ENCODE assay signal across 14 cellular contexts in the genomic region with DNA sequence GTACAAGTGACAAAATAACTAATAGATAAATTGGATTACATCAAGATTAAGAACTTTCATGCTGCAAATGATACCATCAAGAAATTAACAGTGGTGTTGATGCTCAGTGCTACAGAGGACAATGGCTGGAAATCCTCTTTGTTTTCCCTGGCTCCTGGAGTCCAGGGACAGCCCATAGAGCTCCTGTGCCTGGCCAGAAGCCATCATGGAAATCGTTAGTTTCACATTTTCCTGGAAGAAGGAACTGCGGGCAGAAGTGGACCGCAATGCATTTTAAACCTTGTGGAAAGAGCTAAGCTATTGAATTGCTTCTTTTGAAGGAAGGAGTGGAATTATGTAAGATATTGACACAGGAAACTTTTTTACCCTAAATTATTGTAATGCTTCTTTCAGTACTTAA.
DNase-seq lines count a peak whose midpoint lies in the region; ATAC-seq, FAIRE-seq and TF ChIP-seq lines count a peak whose summit lies in the region.
"Had no signal": no experiment of that assay in that cellular context is flagged by ENCODE, and none has a peak within 500 bp of the region (broad histone marks: within the 10 kb centered on the region; RNA-seq: fewer than 3 reads in every experiment).

No MANE protein-coding gene starts in this region.

- H3K9ac ChIP-seq in endothelial cell of umbilical vein (replicated peaks; ENCODE audit: extremely low read depth, insufficient read depth, low read length): no peak overlapping the region
- H3K9ac ChIP-seq in neural progenitor cell: no peak overlapping the region

- no peaks in the 10 kb centered on the region for H3K4me1 ChIP-seq in GM23338 (ENCODE audit: insufficient read depth)
- H3K4me1 ChIP-seq in endothelial cell of umbilical vein (ENCODE audit: control insufficient read depth, extremely low read depth, insufficient read depth, low read length): peaks cover 8% of the 10 kb centered on the region
- no peaks in the 10 kb centered on the region for H3K4me1 ChIP-seq in neural progenitor cell

- no peaks in the 10 kb centered on the region for H3K27me3 Mint-ChIP-seq in GM23338 (ENCODE audit: insufficient read depth, low read depth, poor library complexity)
- H3K27me3 Mint-ChIP-seq in neural progenitor cell (ENCODE audit: insufficient read depth, low read depth): no peaks in the 10 kb centered on the region

- FAIRE-seq in endothelial cell of umbilical vein (lab: Jason Lieb, UNC): peak; percentile 21

- ATAC-seq in GM23338 (no peak; the same call in 2 of the 3 replicates), esophagus mucosa (no peak)

- H3K4me2 ChIP-seq in GM23338 (no peak overlapping the region), endothelial cell of umbilical vein (ENCODE audit: insufficient read depth, low read length) (peak overlapping the region; percentile 56), neural progenitor cell (no peak overlapping the region)

- TF ChIP-seq CTCF in GM23338 (conservative IDR thresholded peaks at IDR 0.05; ENCODE audit: low read depth in 2 of 2) (no peak), endothelial cell of umbilical vein (IDR thresholded peaks at IDR 0.05; ENCODE audit: extremely low read depth in 1 of 2, insufficient read depth in 1 of 2, low read depth in 1 of 2, low read length in 2 of 2) (no peak), neural progenitor cell (IDR thresholded peaks at IDR 0.05) (no peak)

- H3K27ac Mint-ChIP-seq in GM23338 (0 out of 2 replicates have a peak overlapping the region, but pooled peaks have one; percentile 18), neural progenitor cell (peak overlapping the region; percentile 42)

- H3K36me3 Mint-ChIP-seq in GM23338 (ENCODE audit: low read depth): no peaks in the 10 kb centered on the region
- H3K36me3 Mint-ChIP-seq in neural progenitor cell: peaks cover 3% of the 10 kb centered on the region

- H3K79me2 ChIP-seq in GM23338 (replicated peaks; ENCODE audit: insufficient read depth) (no peaks in the 10 kb centered on the region), endothelial cell of umbilical vein (ENCODE audit: control insufficient read depth, insufficient read depth, low read length) (no peaks in the 10 kb centered on the region), neural progenitor cell (ENCODE audit: low read depth) (no peaks in the 10 kb centered on the region)

- H3K4me3 Mint-ChIP-seq in GM23338 (no peak overlapping the region), neural progenitor cell (no peak overlapping the region)

- H3F3A ChIP-seq in GM23338 (replicated peaks; ENCODE audit: low read depth): no peaks in the 10 kb centered on the region
- no peaks in the 10 kb centered on the region for H3F3A ChIP-seq in neural progenitor cell (ENCODE audit: low read depth)

- 0 out of 3 replicates have a peak, but pooled peaks cover 3% of the 10 kb centered on the region for H3K9me3 Mint-ChIP-seq in GM23338
- H3K9me3 Mint-ChIP-seq in neural progenitor cell: peaks cover 9% of the 10 kb centered on the region

- DNase-seq in GM23338 (ENCODE audit: low spot score) (no peak), M059J (ENCODE audit: low read depth) (peak; percentile 30), endothelial cell of umbilical vein (ENCODE audit: low read depth, low spot score) (peak; percentile 90), neural progenitor cell (ENCODE audit: low spot score) (peak; percentile 29), foreskin melanocyte (no peak)
- no peak for DNase-seq in activated CD8-positive, alpha-beta memory T cell treated with anti-CD3 and anti-CD28 coated beads, Interleukin-2, amount 50 U/mL, for 48 hours
- DNase-seq: COR-L47, DMS153, EL, MG63, NCI-H1092 treated with DMSO at 0.1 percent for 48 hours, NCI-H226, NCI-H524 treated with DMSO at 0.1 percent for 48 hours had no signal

- H3K27me3 ChIP-seq in GM23338 (ENCODE audit: insufficient read depth) (no peaks in the 10 kb centered on the region), endothelial cell of umbilical vein (ENCODE audit: control insufficient read depth in 2 of 2, insufficient read depth in 2 of 2, low read length in 2 of 2) (no peaks in the 10 kb centered on the region), neural progenitor cell (no peaks in the 10 kb centered on the region)
- H3K27me3 ChIP-seq: MG63 had no signal

- H3K4me1 Mint-ChIP-seq in GM23338 (no peaks in the 10 kb centered on the region), neural progenitor cell (no peaks in the 10 kb centered on the region)

- POLR2A ChIA-PET in endothelial cell of umbilical vein (lab: Charles Lee): interaction anchor here (0.6 kb wide), 1 partner anchor 38 kb away, joined by 3 read pairs; no protein-coding TSS in a partner anchor

- CTCF ChIA-PET in endothelial cell of umbilical vein (lab: Charles Lee): interaction anchor here (0.9 to 1.1 kb wide), 3 partner anchors 12 to 138 kb away, joined by 3 to 4 read pairs (median 4); no protein-coding TSS in a partner anchor

- H3K4me3 ChIP-seq in GM23338 (no peak overlapping the region), endothelial cell of umbilical vein (replicated peaks in 1 of 3; ENCODE audit: insufficient read depth in 1 of 3, low read depth in 1 of 3, low read length in 3 of 3) (no peak overlapping the region), neural progenitor cell (no peak overlapping the region)
- H3K4me3 ChIP-seq: MG63 had no signal

- H3K9me3 ChIP-seq in endothelial cell of umbilical vein (replicated peaks; ENCODE audit: control insufficient read depth, insufficient read depth, low read length): no peaks in the 10 kb centered on the region
- no peaks in the 10 kb centered on the region for H3K9me3 ChIP-seq in neural progenitor cell (ENCODE audit: low read depth)
- H3K9me3 ChIP-seq: MG63 had no signal

- dilution Hi-C loops in endothelial cell of umbilical vein (cut with MboI; ENCODE audit: extremely low pct_ligation_motif_present, low sequenced_read_pairs): no loop called here

- H3K27ac ChIP-seq in GM23338 (ENCODE audit: low read depth) (no peak overlapping the region), endothelial cell of umbilical vein (ENCODE audit: insufficient read depth, low read depth, low read length) (no peak overlapping the region), neural progenitor cell (no peak overlapping the region)

- 0 out of 2 replicates have a peak, but pooled peaks cover 2% of the 10 kb centered on the region for H3K9me2 ChIP-seq in GM23338 (ENCODE audit: insufficient read depth)

- H3K9me1 ChIP-seq in endothelial cell of umbilical vein (replicated peaks; ENCODE audit: control insufficient read depth, extremely low read depth, insufficient read depth, low read length): no peaks in the 10 kb centered on the region

- H3K36me3 ChIP-seq in GM23338 (ENCODE audit: insufficient read depth) (no peaks in the 10 kb centered on the region), endothelial cell of umbilical vein (ENCODE audit: control insufficient read depth in 2 of 2, extremely low read depth in 1 of 2, insufficient read depth in 2 of 2, low read length in 2 of 2) (no peaks in the 10 kb centered on the region), neural progenitor cell (no peaks in the 10 kb centered on the region)
- H3K36me3 ChIP-seq: MG63 had no signal

- H4K20me1 ChIP-seq in GM23338 (replicated peaks; ENCODE audit: insufficient read depth) (no peaks in the 10 kb centered on the region), endothelial cell of umbilical vein (replicated peaks; ENCODE audit: control insufficient read depth, extremely low read depth, insufficient read depth, low read length) (no peaks in the 10 kb centered on the region), neural progenitor cell (ENCODE audit: low read depth) (no peaks in the 10 kb centered on the region)

- intact Hi-C loops in endothelial cell of umbilical vein (cut with micrococcal nuclease): loop anchor here (1.0 to 2.0 kb wide), 2 partner anchors 45 to 189 kb away; no protein-coding TSS in a partner anchor

- no peak overlapping the region for H2AFZ ChIP-seq in GM23338
- H2AFZ ChIP-seq in endothelial cell of umbilical vein (ENCODE audit: low read depth, low read length): peak overlapping the region; percentile 49
- peak overlapping the region; percentile 78 for H2AFZ ChIP-seq in neural progenitor cell (replicated peaks)

- no TSS peak for BruUV-seq in endothelial cell of umbilical vein (replicated peaks; lab: Mats Ljungman, UMichigan)

- no peak for TF ChIP-seq POLR2A in endothelial cell of umbilical vein (IDR thresholded peaks at IDR 0.05; ENCODE audit: low read depth, low read length)

TF ChIP-seq in GM23338, 12 proteins besides CTCF, POLR2A, EP300 and RAD21 (continues in another document):
- TF ChIP-seq ZNF331 (CRISPR knock-in tag; IDR thresholded peaks at IDR 0.05; ENCODE audit: low read depth) (no peak), NANOG (IDR thresholded peaks at IDR 0.05; ENCODE audit: borderline replicate concordance) (no peak), EZH2phosphoT487 (IDR thresholded peaks at IDR 0.05; ENCODE audit: unreplicated experiment) (no peak), STAT1 (IDR thresholded peaks at IDR 0.05; ENCODE audit: unreplicated experiment) (no peak), ZNF114 (CRISPR knock-in tag; IDR thresholded peaks at IDR 0.05) (no peak)
- TF ChIP-seq, protein P1, sequence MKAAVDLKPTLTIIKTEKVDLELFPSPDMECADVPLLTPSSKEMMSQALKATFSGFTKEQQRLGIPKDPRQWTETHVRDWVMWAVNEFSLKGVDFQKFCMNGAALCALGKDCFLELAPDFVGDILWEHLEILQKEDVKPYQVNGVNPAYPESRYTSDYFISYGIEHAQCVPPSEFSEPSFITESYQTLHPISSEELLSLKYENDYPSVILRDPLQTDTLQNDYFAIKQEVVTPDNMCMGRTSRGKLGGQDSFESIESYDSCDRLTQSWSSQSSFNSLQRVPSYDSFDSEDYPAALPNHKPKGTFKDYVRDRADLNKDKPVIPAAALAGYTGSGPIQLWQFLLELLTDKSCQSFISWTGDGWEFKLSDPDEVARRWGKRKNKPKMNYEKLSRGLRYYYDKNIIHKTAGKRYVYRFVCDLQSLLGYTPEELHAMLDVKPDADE (IDR thresholded peaks at IDR 0.05): no peak

TF ChIP-seq in endothelial cell of umbilical vein, 7 proteins besides CTCF, POLR2A, EP300 and RAD21:
- TF ChIP-seq FOS (IDR thresholded peaks at IDR 0.05; ENCODE audit: borderline replicate concordance, insufficient read depth, low read length) (no peak), POLR2AphosphoS5 (IDR thresholded peaks at IDR 0.05; ENCODE audit: insufficient read depth, low read depth, low read length) (no peak), MYC (IDR thresholded peaks at IDR 0.05; ENCODE audit: low read depth, low read length) (no peak), EZH2 (IDR thresholded peaks at IDR 0.05; ENCODE audit: borderline replicate concordance, low read depth, low read length, severe bottlenecking) (no peak)
- TF ChIP-seq, protein P2, sequence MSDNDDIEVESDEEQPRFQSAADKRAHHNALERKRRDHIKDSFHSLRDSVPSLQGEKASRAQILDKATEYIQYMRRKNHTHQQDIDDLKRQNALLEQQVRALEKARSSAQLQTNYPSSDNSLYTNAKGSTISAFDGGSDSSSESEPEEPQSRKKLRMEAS (IDR thresholded peaks at IDR 0.05; ENCODE audit: insufficient read depth, insufficient read length): no peak

Comparison
In these comparisons a context has a peak if more than half of its experiments do, and no peak if none do; other contexts are left out.
1. DNase-seq: peak in M059J (single experiment), endothelial cell of umbilical vein (single experiment) and neural progenitor cell (single experiment); none in GM23338 (single experiment), activated CD8-positive, alpha-beta memory T cell treated with anti-CD3 and anti-CD28 coated beads, Interleukin-2, amount 50 U/mL, for 48 hours (single experiment) and foreskin melanocyte (single experiment).